Comparison of ENCODE assay signal across 12 cellular contexts in genomic region chr12:103865151-103865730, GRCh38.
"Had no signal": no experiment of that assay in that cellular context is flagged by ENCODE, and none has a peak within 500 bp of the region (broad histone marks: within the 10 kb centered on the region; RNA-seq: fewer than 3 reads in every experiment).

No MANE protein-coding gene starts in this region.

- DNase-seq: activated CD4-positive, alpha-beta T cell treated with anti-CD3 and anti-CD28 coated beads, Interleukin-2, amount 50 U/mL, for 48 hours; activated naive CD8-positive, alpha-beta T cell treated with anti-CD3 and anti-CD28 coated beads, Interleukin-2, amount 10 ng/mL, durations not matched to agents 7 days and 5 days; colonic mucosa; erythroblast; gastrocnemius medialis; heart left ventricle; left lung; natural killer cell; pancreas; spleen; stimulated activated naive B cell treated with anti-CD40 and anti-IgM and Interleukin-4, amounts not matched to agents 10 μg/mL and 1 μg/mL and 100 μg/mL, for 72 hours; thyroid gland had no signal

- H3K36me3 ChIP-seq: colonic mucosa, gastrocnemius medialis, heart left ventricle, left lung, pancreas, spleen, thyroid gland had no signal

- H3K4me1 ChIP-seq: colonic mucosa, gastrocnemius medialis, heart left ventricle, left lung, pancreas, spleen had no signal

- H3K4me3 ChIP-seq: colonic mucosa, gastrocnemius medialis, heart left ventricle, left lung, pancreas, spleen, thyroid gland had no signal

- H3K9me3 ChIP-seq: colonic mucosa, gastrocnemius medialis, heart left ventricle, left lung, pancreas, spleen, thyroid gland had no signal

- H3K27me3 ChIP-seq: colonic mucosa, gastrocnemius medialis, heart left ventricle, left lung, pancreas, spleen, thyroid gland had no signal

- H3K27ac ChIP-seq: colonic mucosa, gastrocnemius medialis, left lung, pancreas, spleen, thyroid gland had no signal
